20 cellular contexts compared by ENCODE assay signal in genomic region chr12:75337905-75338304, GRCh38. TPM values are rescaled to one million over a fixed set of nuclear protein-coding genes. Genes with fewer than 3 reads are reported as not detected.
DNase-seq lines count a peak whose midpoint lies in the region; ATAC-seq and TF ChIP-seq lines count a peak whose summit lies in the region.
"Had no signal": no experiment of that assay in that cellular context is flagged by ENCODE, and none has a peak within 500 bp of the region (broad histone marks: within the 10 kb centered on the region; RNA-seq: fewer than 3 reads in every experiment).

No MANE protein-coding gene starts in this region.

- H2AK5ac ChIP-seq in mesenchymal stem cell (ENCODE audit: low read length, severe bottlenecking), result no peak overlapping the region

- H3K9me3 ChIP-seq in tibial nerve, result no peaks in the 10 kb centered on the region
- no peaks in the 10 kb centered on the region for H3K9me3 ChIP-seq in mesenchymal stem cell (ENCODE audit: control insufficient read depth, low read length)
- H3K9me3 ChIP-seq: HAP-1, spleen had no signal

- H3K4me1 ChIP-seq in tibial nerve, result peaks cover 0 to 14% (median 5%) of the 10 kb centered on the region in 4 donors
- H3K4me1 ChIP-seq in mesenchymal stem cell (ENCODE audit: control insufficient read depth, insufficient read depth, low read depth, low read length), result peaks cover 1% of the 10 kb centered on the region

- TF ChIP-seq CTCF in GM10266 (IDR thresholded peaks at IDR 0.05; ENCODE audit: control insufficient read depth, insufficient read depth, low read depth, missing control alignments) (no peak), glutamatergic neuron (IDR thresholded peaks at IDR 0.05; ENCODE audit: partially characterized antibody, unreplicated experiment) (no peak), tibial nerve (IDR thresholded peaks at IDR 0.05) (no peak)

- H3K4me1 Mint-ChIP-seq in glutamatergic neuron (ENCODE audit: low read depth, unreplicated experiment), result no peaks in the 10 kb centered on the region

- H2BK120ac ChIP-seq in mesenchymal stem cell (ENCODE audit: low read depth, low read length), result no peak overlapping the region

- DNase-seq in GM10266 (ENCODE audit: extremely low spot score) (peak; percentile 28), glutamatergic neuron (no peak), OCI-M2 (lab: John Stamatoyannopoulos, UW; ENCODE audit: unreplicated experiment) (no peak), tibial nerve (ENCODE audit: low spot score in 2 of 2) (no peak), mesenchymal stem cell (no peak)
- DNase-seq: activated CD4-positive, alpha-beta T cell treated with anti-CD3 and anti-CD28 coated beads, Interleukin-2, amount 10 ng/mL, durations not matched to agents 24 days and 14 days; activated T-cell treated with anti-CD3 and anti-CD28 coated beads, Interleukin-2, amount 50 U/mL, for 24 hours; CD8-positive, alpha-beta T cell; hypothalamus; NCI-H1694 treated with DMSO at 0.1 percent for 48 hours; NCI-H774; posterior cingulate gyrus; spleen had no signal

- no peaks in the 10 kb centered on the region for H3K36me3 Mint-ChIP-seq in glutamatergic neuron (ENCODE audit: unreplicated experiment)
- H3K36me3 Mint-ChIP-seq: CD8-positive, alpha-beta T cell had no signal

- H3K27ac ChIP-seq in tibial nerve (no peak overlapping the region), mesenchymal stem cell (ENCODE audit: low read length, poor library complexity, severe bottlenecking) (no peak overlapping the region)
- H3K27ac ChIP-seq: spleen had no signal

- WGBS in tibial nerve, 2 donors, result 80 to 89% methylated on average over 1 of the region's 1 CpG
- WGBS in mesenchymal stem cell, result 100% methylated on average over 1 of the region's 1 CpG

- H4K91ac ChIP-seq in mesenchymal stem cell (ENCODE audit: low read length), result no peak overlapping the region

- H3K27ac Mint-ChIP-seq in glutamatergic neuron (ENCODE audit: unreplicated experiment), result no peak overlapping the region
- H3K27ac Mint-ChIP-seq: activated CD4-positive, alpha-beta T cell treated with anti-CD3 and anti-CD28 coated beads, Interleukin-2, amount 10 ng/mL, durations not matched to agents 24 days and 14 days; activated T-cell treated with anti-CD3 and anti-CD28 coated beads, Interleukin-2, amount 50 U/mL, for 24 hours; CD8-positive, alpha-beta T cell had no signal

- ATAC-seq in GM19043 (IDR thresholded peaks at IDR 0.05; ENCODE audit: low read depth, unreplicated experiment) (peak; percentile 39), HG02610 (IDR thresholded peaks at IDR 0.05; ENCODE audit: unreplicated experiment) (peak; percentile 47), HG03378 (IDR thresholded peaks at IDR 0.05; ENCODE audit: unreplicated experiment) (peak; percentile 72)
- ATAC-seq: CD8-positive, alpha-beta T cell; esophagus mucosa had no signal

- H3K9ac ChIP-seq in mesenchymal stem cell (ENCODE audit: low read length), result no peak overlapping the region

- H3K27me3 Mint-ChIP-seq in glutamatergic neuron (ENCODE audit: unreplicated experiment), result no peaks in the 10 kb centered on the region

- H3K4ac ChIP-seq in mesenchymal stem cell (ENCODE audit: low read depth in 1 of 2, low read length in 2 of 2), result no peak overlapping the region

- no peak overlapping the region for H2BK12ac ChIP-seq in mesenchymal stem cell (ENCODE audit: low read length in 2 of 2)

- no peak overlapping the region for H3K23ac ChIP-seq in mesenchymal stem cell (ENCODE audit: low read length in 2 of 2)

- no peaks in the 10 kb centered on the region for H3K79me1 ChIP-seq in mesenchymal stem cell (replicated peaks; ENCODE audit: low read length, poor library complexity, severe bottlenecking)

- TF ChIP-seq EP300 in tibial nerve (IDR thresholded peaks at IDR 0.05), result no peak

- no peak overlapping the region for H3K18ac ChIP-seq in mesenchymal stem cell (ENCODE audit: low read depth in 1 of 2, low read length in 2 of 2)

- H2BK15ac ChIP-seq in mesenchymal stem cell (ENCODE audit: low read depth, poor library complexity, severe bottlenecking), result no peak overlapping the region

- H2AFZ ChIP-seq in mesenchymal stem cell (ENCODE audit: low read depth, low read length), result no peak overlapping the region

- no peaks in the 10 kb centered on the region for H3K36me3 ChIP-seq in tibial nerve
- no peaks in the 10 kb centered on the region for H3K36me3 ChIP-seq in mesenchymal stem cell (ENCODE audit: control insufficient read depth in 1 of 2, insufficient read depth in 2 of 2, low read depth in 1 of 2, low read length in 2 of 2)
- H3K36me3 ChIP-seq: HAP-1, spleen had no signal

- no peak overlapping the region for H4K8ac ChIP-seq in mesenchymal stem cell (ENCODE audit: low read length)

- no peaks in the 10 kb centered on the region for H3K9me3 Mint-ChIP-seq in glutamatergic neuron (ENCODE audit: unreplicated experiment)
- H3K9me3 Mint-ChIP-seq: activated CD4-positive, alpha-beta T cell treated with anti-CD3 and anti-CD28 coated beads, Interleukin-2, amount 10 ng/mL, durations not matched to agents 24 days and 14 days; activated T-cell treated with anti-CD3 and anti-CD28 coated beads, Interleukin-2, amount 50 U/mL, for 24 hours; CD8-positive, alpha-beta T cell had no signal

- no peak overlapping the region for H3K4me2 ChIP-seq in mesenchymal stem cell (ENCODE audit: low read length, poor library complexity, severe bottlenecking)

- no peak overlapping the region for H3K14ac ChIP-seq in mesenchymal stem cell (ENCODE audit: low read length in 2 of 2)

- no peak overlapping the region for H3K4me3 Mint-ChIP-seq in glutamatergic neuron (ENCODE audit: unreplicated experiment)
- H3K4me3 Mint-ChIP-seq: activated CD4-positive, alpha-beta T cell treated with anti-CD3 and anti-CD28 coated beads, Interleukin-2, amount 10 ng/mL, durations not matched to agents 24 days and 14 days; activated T-cell treated with anti-CD3 and anti-CD28 coated beads, Interleukin-2, amount 50 U/mL, for 24 hours; CD8-positive, alpha-beta T cell had no signal

- TF ChIP-seq POLR2A in tibial nerve (IDR thresholded peaks at IDR 0.05), result no peak

- no peak overlapping the region for H2BK5ac ChIP-seq in mesenchymal stem cell (ENCODE audit: low read depth, low read length, poor library complexity, severe bottlenecking)

- H3K27me3 ChIP-seq in tibial nerve (no peaks in the 10 kb centered on the region), mesenchymal stem cell (ENCODE audit: control insufficient read depth in 1 of 2, insufficient read depth in 1 of 2, low read length in 2 of 2) (no peaks in the 10 kb centered on the region)

- H3K4me3 ChIP-seq in tibial nerve, result no peak overlapping the region
- no peak overlapping the region for H3K4me3 ChIP-seq in mesenchymal stem cell (ENCODE audit: insufficient read depth in 1 of 2, low read depth in 1 of 2, low read length in 2 of 2)
- H3K4me3 ChIP-seq: HAP-1, spleen had no signal

RNA-seq across cellular contexts. Expression of gene GLIPR1L1, which starts 3.4 kb away (rescaled TPM):
- not detected for total RNA-seq in glutamatergic neuron (ENCODE audit: unreplicated experiment)
- total RNA-seq in tibial nerve, result not detected
- polyA plus RNA-seq in mesenchymal stem cell (2013, experiment 1 of 2), result not detected
- polyA plus RNA-seq in mesenchymal stem cell (2013, experiment 2 of 2), result not detected
- total RNA-seq: A673; activated CD4-positive, alpha-beta T cell treated with anti-CD3 and anti-CD28 coated beads, Interleukin-2, amount 10 ng/mL, durations not matched to agents 24 days and 14 days; CD8-positive, alpha-beta T cell; esophagus mucosa; spleen; T-helper 2 cell treated with Interferon-gamma antibody and Interleukin-4, amounts not matched to agents 100 ng/mL and 5 ng/mL, for 36 hours had no signal
- polyA plus RNA-seq: spleen had no signal

RNA-seq across cellular contexts. Expression of gene CAPS2, which starts 7.8 kb away (rescaled TPM):
- total RNA-seq in glutamatergic neuron (ENCODE audit: unreplicated experiment), result 6.8 TPM
- total RNA-seq in tibial nerve, result 10 to 100 TPM; 18.8 to 33.0 (median 30.9) TPM
- polyA plus RNA-seq in mesenchymal stem cell (2013, experiment 1 of 2), result 1.4 TPM
- 1.4 TPM for polyA plus RNA-seq in mesenchymal stem cell (2013, experiment 2 of 2)

RNA-seq across cellular contexts. Expression of gene GLIPR1L2, which starts 53.0 kb away (rescaled TPM):
- total RNA-seq in glutamatergic neuron (ENCODE audit: unreplicated experiment), result not detected
- 1 to 10 TPM in 3 of 4 donors, under 1 TPM in 1; 0.20 to 3.3 (median 1.7) TPM for total RNA-seq in tibial nerve
- polyA plus RNA-seq in mesenchymal stem cell (2013, experiment 1 of 2), result 0.23 TPM
- 0.32 TPM for polyA plus RNA-seq in mesenchymal stem cell (2013, experiment 2 of 2)
- total RNA-seq: A673; activated CD4-positive, alpha-beta T cell treated with anti-CD3 and anti-CD28 coated beads, Interleukin-2, amount 10 ng/mL, durations not matched to agents 24 days and 14 days; CD8-positive, alpha-beta T cell had no signal
